Comparison of ENCODE assay signal across 10 cellular contexts in genomic region chr2:39408351-39409136, GRCh38. TPM values are rescaled to one million over a fixed set of nuclear protein-coding genes. Genes with fewer than 3 reads are reported as not detected.
DNase-seq lines count a peak whose midpoint lies in the region; ATAC-seq, FAIRE-seq and TF ChIP-seq lines count a peak whose summit lies in the region.
"Had no signal": no experiment of that assay in that cellular context is flagged by ENCODE, and none has a peak within 500 bp of the region (broad histone marks: within the 10 kb centered on the region; RNA-seq: fewer than 3 reads in every experiment).

No MANE protein-coding gene starts in this region.

- peaks cover 82% of the 10 kb centered on the region for H3K4me1 Mint-ChIP-seq in chondrocyte (ENCODE audit: low read depth)

- no peak overlapping the region for H3K4me3 Mint-ChIP-seq in chondrocyte (ENCODE audit: unreplicated experiment)

- peak overlapping the region; percentile 64 for H3K27ac Mint-ChIP-seq in chondrocyte (ENCODE audit: unreplicated experiment)

- DNase-seq in ACHN (peak; percentile 65), chondrocyte (ENCODE audit: low spot score) (no peak), hypothalamus (lab: John Stamatoyannopoulos, UW) (no peak), NCI-H2171 treated with DMSO at 0.1 percent for 48 hours (lab: John Stamatoyannopoulos, UW) (no peak), GM13977 (ENCODE audit: low spot score) (no peak), HTR-8/SVneo (ENCODE audit: insufficient read length, low spot score) (no peak)
- DNase-seq: DMS 273 treated with DMSO at 0.1 percent for 48 hours; stimulated activated CD4-positive, alpha-beta T cell treated with anti-CD3 and anti-CD28 coated beads, Interleukin-1b, Interleukin-23, amount 100 ng/mL, for 48 hours had no signal

- TF ChIP-seq CTCF in chondrocyte (IDR thresholded peaks at IDR 0.05) (no peak), GM13977 (IDR thresholded peaks at IDR 0.05; ENCODE audit: extremely low read depth, insufficient read depth, missing control alignments) (no peak)

- peak; percentile 66 for ATAC-seq in GM19328 (IDR thresholded peaks at IDR 0.05; ENCODE audit: unreplicated experiment)
- peak; percentile 57 for ATAC-seq in HG03159 (IDR thresholded peaks at IDR 0.05; ENCODE audit: unreplicated experiment)

- FAIRE-seq in HTR-8/SVneo (lab: Jason Lieb, UNC): no peak

- H3K27me3 Mint-ChIP-seq in chondrocyte (ENCODE audit: low read depth): no peaks in the 10 kb centered on the region

- in situ Hi-C loops in ACHN (cut with HindIII; ENCODE audit: low pct_ligation_motif_present, low pct_unique_long_range_greater_than_20kb, low sequenced_read_pairs): no loop called here
- in situ Hi-C loops in GM13977 (cut with MboI; ENCODE audit: low pct_unique_long_range_greater_than_20kb, low sequenced_read_pairs, unreplicated experiment): no loop called here

- no peaks in the 10 kb centered on the region for H3K36me3 Mint-ChIP-seq in chondrocyte (ENCODE audit: low read depth)

- no peaks in the 10 kb centered on the region for H3K9me3 Mint-ChIP-seq in chondrocyte (ENCODE audit: low read depth)

RNA-seq across cellular contexts. Expression of gene MAP4K3, which starts 28.5 kb away (rescaled TPM):
- 30.9 to 42.9 TPM (median 35.3 TPM) in 3 replicates for total RNA-seq in chondrocyte
